18 cellular contexts compared by ENCODE assay signal in genomic region chr6:117513174-117513573, GRCh38. TPM values are rescaled to one million over a fixed set of nuclear protein-coding genes. Genes with fewer than 3 reads are reported as not detected.
DNase-seq lines count a peak whose midpoint lies in the region; ATAC-seq, FAIRE-seq and TF ChIP-seq lines count a peak whose summit lies in the region.
"Had no signal": no experiment of that assay in that cellular context is flagged by ENCODE, and none has a peak within 500 bp of the region (broad histone marks: within the 10 kb centered on the region; RNA-seq: fewer than 3 reads in every experiment).

No MANE protein-coding gene starts in this region.

- peaks cover 2% of the 10 kb centered on the region for H3K9me3 Mint-ChIP-seq in endodermal cell
- H3K9me3 Mint-ChIP-seq in mesothelial cell of epicardium = no peaks in the 10 kb centered on the region
- H3K9me3 Mint-ChIP-seq in activated naive CD4-positive, alpha-beta T cell treated with anti-CD3 and anti-CD28 coated beads, Interleukin-2, amount 50 U/mL, for 72 hours = no peaks in the 10 kb centered on the region

- no peak for TF ChIP-seq RAD21 in HepG2 (CRISPR knock-in tag; IDR thresholded peaks at IDR 0.05)

- BruUV-seq in HepG2 (replicated peaks; lab: Mats Ljungman, UMichigan) = no TSS peak

- POLR2A ChIA-PET in HepG2 (lab: Yijun Ruan, JAX) = no interaction called here

- intact Hi-C loops in HepG2 (cut with micrococcal nuclease; ENCODE audit: unreplicated experiment) = no loop called here
- intact Hi-C loops in right lobe of liver (cut with DNase I) = no loop called here
- intact Hi-C loops in tibial artery (cut with DNase I; ENCODE audit: low total_unique reads) = no loop called here

- H3K36me3 ChIP-seq in HepG2 (replicated peaks in 1 of 2; ENCODE audit: control insufficient read depth in 1 of 2, insufficient read depth in 2 of 2, low read length in 2 of 2) (peaks cover 7 to 10% of the 10 kb centered on the region in 2 experiments; a peak in 4 of 5 replicates), right lobe of liver (no peaks in the 10 kb centered on the region), endodermal cell (ENCODE audit: control insufficient read depth, insufficient read depth, low read length) (no peaks in the 10 kb centered on the region), tibial artery (no peaks in the 10 kb centered on the region)

- H2AFZ ChIP-seq in HepG2 (ENCODE audit: low read length) = no peak overlapping the region

- no peak for TF ChIP-seq POLR2A in HepG2 (IDR thresholded peaks at IDR 0.05; ENCODE audit: insufficient read depth in 1 of 2, low read depth in 2 of 2, low read length in 2 of 2)
- no peak for TF ChIP-seq POLR2A in right lobe of liver (IDR thresholded peaks at IDR 0.05)

- TF ChIP-seq CTCF in HepG2 (CRISPR knock-in tag; IDR thresholded peaks at IDR 0.05) (no peak), right lobe of liver (IDR thresholded peaks at IDR 0.05) (no peak), endodermal cell (conservative IDR thresholded peaks at IDR 0.05) (no peak), mesothelial cell of epicardium (IDR thresholded peaks at IDR 0.05; ENCODE audit: unreplicated experiment) (no peak), tibial artery (IDR thresholded peaks at IDR 0.05) (no peak)

- no peaks in the 10 kb centered on the region for H3K27me3 ChIP-seq in HepG2 (ENCODE audit: control insufficient read depth in 1 of 2, insufficient read depth in 2 of 2, low read length in 2 of 2)
- H3K27me3 ChIP-seq in right lobe of liver = no peaks in the 10 kb centered on the region
- H3K27me3 ChIP-seq in endodermal cell (ENCODE audit: control insufficient read depth, insufficient read depth, low read length, poor library complexity, severe bottlenecking) = no peaks in the 10 kb centered on the region
- no peaks in the 10 kb centered on the region for H3K27me3 ChIP-seq in tibial artery

- H3K4me3 Mint-ChIP-seq in endodermal cell (no peak overlapping the region), mesothelial cell of epicardium (no peak overlapping the region)
- H3K4me3 Mint-ChIP-seq: B cell, H9 had no signal

- H3K4me1 ChIP-seq in HepG2 (ENCODE audit: insufficient read depth, low read length) = peaks cover 74% of the 10 kb centered on the region
- peaks cover 0 to 24% (median 6%) of the 10 kb centered on the region in 4 donors for H3K4me1 ChIP-seq in right lobe of liver
- H3K4me1 ChIP-seq in endodermal cell (ENCODE audit: control insufficient read depth, insufficient read depth, low read length) = peaks cover 4% of the 10 kb centered on the region
- H3K4me1 ChIP-seq in tibial artery = peaks cover 0 to 14% (median 0%) of the 10 kb centered on the region in 4 donors

- H3K9me3 ChIP-seq in HepG2 (ENCODE audit: low read length) = no peaks in the 10 kb centered on the region
- no peaks in the 10 kb centered on the region for H3K9me3 ChIP-seq in right lobe of liver
- H3K9me3 ChIP-seq in endodermal cell (ENCODE audit: control insufficient read depth, low read length) = no peaks in the 10 kb centered on the region
- H3K9me3 ChIP-seq in tibial artery = no peaks in the 10 kb centered on the region

- WGBS in HepG2 (ENCODE audit: low lambda C conversion rate) = 64% methylated on average over 2 of the region's 2 CpGs
- 36% methylated on average over 2 of the region's 2 CpGs for WGBS in right lobe of liver (ENCODE audit: insufficient coverage, low coverage, low lambda C conversion rate, missing lambda C conversion rate)
- WGBS in endodermal cell (ENCODE audit: insufficient coverage in 1 of 2, insufficient read length in 1 of 2), 2 experiments = 67% methylated on average over 2 of the region's 2 CpGs; no CpG with 5 or more reads in 1 of the 2 experiments

- no peaks in the 10 kb centered on the region for H3K79me2 ChIP-seq in HepG2 (ENCODE audit: insufficient read depth, low read length)

- DNase-seq in HepG2 (ENCODE audit: low spot score) = no peak
- no peak for DNase-seq in right lobe of liver
- no peak for DNase-seq in endodermal cell
- DNase-seq in mesothelial cell of epicardium (ENCODE audit: low spot score in 2 of 2, unreplicated experiment in 2 of 2) = no peak
- DNase-seq in NCI-H82 treated with DMSO at 0.1 percent for 48 hours (lab: John Stamatoyannopoulos, UW; ENCODE audit: unreplicated experiment) = no peak
- no peak for DNase-seq in medulla oblongata (ENCODE audit: extremely low spot score)
- no peak for DNase-seq in activated naive CD4-positive, alpha-beta T cell treated with anti-CD3 and anti-CD28 coated beads, Interleukin-2, amount 50 U/mL, for 72 hours (ENCODE audit: low spot score in 2 of 2)
- DNase-seq in tibial artery = no peak
- DNase-seq: 8988T, DMS153, GDM1, H9, NCI-H1105, NCI-H1694, NCI-H524, NCI-H82, SIG-M5 had no signal

- no peaks in the 10 kb centered on the region for H3K27me3 Mint-ChIP-seq in endodermal cell (ENCODE audit: insufficient read depth)
- H3K27me3 Mint-ChIP-seq in mesothelial cell of epicardium (ENCODE audit: low read depth) = no peaks in the 10 kb centered on the region

- CTCF ChIA-PET in HepG2 (lab: Yijun Ruan, JAX; ENCODE audit: low intra/inter-chr PET ratio, low total read pairs) = interaction anchor here (1.1 kb wide), 1 partner anchor 63 kb away, joined by 3 read pairs; no protein-coding TSS in a partner anchor

- H3K9ac ChIP-seq in HepG2 (ENCODE audit: insufficient read depth, low read depth, low read length) (no peak overlapping the region), endodermal cell (ENCODE audit: extremely low read depth, low read length, poor library complexity, severe bottlenecking) (no peak overlapping the region)

- H3K4me2 ChIP-seq in HepG2 (ENCODE audit: low read depth, low read length) = no peak overlapping the region

- no peak overlapping the region for H3K4me3 ChIP-seq in HepG2 (replicated peaks in 1 of 3; ENCODE audit: insufficient read depth in 1 of 3, low read depth in 2 of 3, low read length in 3 of 3)
- H3K4me3 ChIP-seq in right lobe of liver = no peak overlapping the region
- no peak overlapping the region for H3K4me3 ChIP-seq in endodermal cell (ENCODE audit: low read length)
- H3K4me3 ChIP-seq in tibial artery = no peak overlapping the region

- H3K27ac Mint-ChIP-seq in endodermal cell (no peak overlapping the region), mesothelial cell of epicardium (peak overlapping the region; percentile 86)
- no peak overlapping the region for H3K27ac Mint-ChIP-seq in activated naive CD4-positive, alpha-beta T cell treated with anti-CD3 and anti-CD28 coated beads, Interleukin-2, amount 50 U/mL, for 72 hours
- H3K27ac Mint-ChIP-seq: B cell had no signal

- no peak for FAIRE-seq in HepG2 (lab: Jason Lieb, UNC)

- no peak overlapping the region for H3K27ac ChIP-seq in HepG2 (ENCODE audit: extremely low read length, insufficient read depth, low read length)
- H3K27ac ChIP-seq in right lobe of liver = no peak overlapping the region
- peak overlapping the region; percentile 34 for H3K27ac ChIP-seq in endodermal cell (ENCODE audit: low read depth, low read length)
- no peak overlapping the region for H3K27ac ChIP-seq in tibial artery

- ATAC-seq in HepG2 (no peak), right lobe of liver (no peak)
- no peak for ATAC-seq in activated naive CD4-positive, alpha-beta T cell treated with anti-CD3 and anti-CD28 coated beads, Interleukin-2, amount 50 U/mL, for 72 hours

- H4K20me1 ChIP-seq in HepG2 (ENCODE audit: insufficient read depth, low read length) = no peaks in the 10 kb centered on the region

- in situ Hi-C loops in HepG2 (cut with HindIII; ENCODE audit: extremely low pct_ligation_motif_present, low pct_unique_long_range_greater_than_20kb) = no loop called here

- TF ChIP-seq EP300 in HepG2 (IDR thresholded peaks at IDR 0.05; ENCODE audit: low read depth in 2 of 2, low read length in 2 of 2) (no peak), HepG2 (CRISPR knock-in tag; IDR thresholded peaks at IDR 0.05; ENCODE audit: borderline replicate concordance) (no peak)

- peaks cover 17% of the 10 kb centered on the region for H3K36me3 Mint-ChIP-seq in endodermal cell (ENCODE audit: low read depth)
- peaks cover 16% of the 10 kb centered on the region for H3K36me3 Mint-ChIP-seq in mesothelial cell of epicardium
- H3K36me3 Mint-ChIP-seq in activated naive CD4-positive, alpha-beta T cell treated with anti-CD3 and anti-CD28 coated beads, Interleukin-2, amount 50 U/mL, for 72 hours = no peaks in the 10 kb centered on the region

- peaks cover 3% of the 10 kb centered on the region for H3K4me1 Mint-ChIP-seq in endodermal cell
- peaks cover 68% of the 10 kb centered on the region for H3K4me1 Mint-ChIP-seq in mesothelial cell of epicardium
- H3K4me1 Mint-ChIP-seq: B cell had no signal

TF ChIP-seq in HepG2, 621 proteins besides CTCF, POLR2A, EP300 and RAD21 (continues in another document):
- no peak for TF ChIP-seq CBX5 (CRISPR knock-in tag; IDR thresholded peaks at IDR 0.05; ENCODE audit: borderline replicate concordance)

RNA-seq across cellular contexts. Expression of gene DCBLD1, which starts 30.7 kb away (rescaled TPM):
- total RNA-seq in HepG2 (2016; rRNA removed; fragmentation: Illumina TruSeq; extraction: Trizol) = 26.0 and 41.5 TPM in 2 replicates
- 23.2 and 25.3 TPM in 2 replicates for total RNA-seq in HepG2 (2016; cell fraction: cytosol; rRNA removed; fragmentation: Illumina TruSeq; extraction: Trizol; ENCODE audit: low read depth)
- 20.4 and 37.6 TPM in 2 replicates for total RNA-seq in HepG2 (2016; cell fraction: insoluble cytoplasmic fraction; rRNA removed; fragmentation: Illumina TruSeq; extraction: Trizol)
- total RNA-seq in HepG2 (2016; cell fraction: membrane; rRNA removed; fragmentation: Illumina TruSeq; extraction: Trizol) = 25.3 and 27.7 TPM in 2 replicates
- 42.3 and 54.4 TPM in 2 replicates for total RNA-seq in HepG2 (2016; cell fraction: nucleus; rRNA removed; fragmentation: Illumina TruSeq; extraction: Trizol)
- 17.5 and 23.2 TPM in 2 replicates for polyA plus RNA-seq in HepG2 (2011; rRNA removed)
- polyA plus RNA-seq in HepG2 (2011; cell fraction: cytosol; rRNA removed) = 15.5 and 17.2 TPM in 2 replicates
- polyA plus RNA-seq in HepG2 (2011; cell fraction: nucleus; rRNA removed) = 27.8 and 35.0 TPM in 2 replicates
- 16.7 and 19.0 TPM in 2 replicates for polyA plus RNA-seq in HepG2 (2012)
- 6.6 TPM in 2 replicates for polyA plus RNA-seq in HepG2 (2016; cell fraction: cytosol; fragmentation: Illumina TruSeq; extraction: Trizol; ENCODE audit: low read depth)
- polyA plus RNA-seq in HepG2 (2016; cell fraction: insoluble cytoplasmic fraction; fragmentation: Illumina TruSeq; extraction: Trizol; ENCODE audit: low read depth) = 17.6 TPM in 2 replicates
- 12.8 and 13.8 TPM in 2 replicates for polyA plus RNA-seq in HepG2 (2016; cell fraction: membrane; fragmentation: Illumina TruSeq; extraction: Trizol; ENCODE audit: low read depth)
- 82.1 and 89.2 TPM in 2 replicates for polyA plus RNA-seq in HepG2 (2016; cell fraction: nucleus; fragmentation: Illumina TruSeq; extraction: Trizol; ENCODE audit: insufficient read depth, low read depth)
- polyA minus RNA-seq in HepG2 (2011; rRNA and poly(A)+ RNA removed; ENCODE audit: low replicate concordance) = 3.6 and 20.0 TPM in 2 replicates
- polyA minus RNA-seq in HepG2 (2011; cell fraction: cytosol; rRNA and poly(A)+ RNA removed) = 18.9 and 22.3 TPM in 2 replicates
- polyA minus RNA-seq in HepG2 (2011; cell fraction: nucleus; rRNA and poly(A)+ RNA removed) = 44.4 and 61.2 TPM in 2 replicates
- total RNA-seq in right lobe of liver = 10 to 100 TPM in 4 of 6 experiments, 1 to 10 TPM in 2; 7.6 to 22.8 (median 10.8) TPM
- total RNA-seq in endodermal cell = 10 to 100 TPM; 16.2 to 27.9 TPM
- 11.3 TPM for polyA plus RNA-seq in endodermal cell (2013, experiment 1 of 2)
- polyA plus RNA-seq in endodermal cell (2013, experiment 2 of 2) = 12.9 TPM
- total RNA-seq in mesothelial cell of epicardium = 30.1 to 34.5 TPM (median 30.8 TPM) in 3 replicates
- 1 to 10 TPM; 1.0 to 3.1 TPM for total RNA-seq in activated naive CD4-positive, alpha-beta T cell treated with anti-CD3 and anti-CD28 coated beads, Interleukin-2, amount 50 U/mL, for 72 hours
